7 cellular contexts compared by ENCODE assay signal in genomic region chr5:128674837-128675446, GRCh38.
DNase-seq lines count a peak whose midpoint lies in the region; ATAC-seq, FAIRE-seq and TF ChIP-seq lines count a peak whose summit lies in the region.

No MANE protein-coding gene starts in this region.

- H3K56ac ChIP-seq in mesendoderm (ENCODE audit: low read length), result no peak overlapping the region

- no peaks in the 10 kb centered on the region for H3K36me3 ChIP-seq in Peyer's patch
- no peaks in the 10 kb centered on the region for H3K36me3 ChIP-seq in mesendoderm (ENCODE audit: control insufficient read depth, insufficient read depth, low read length)

- no peak overlapping the region for H3K23ac ChIP-seq in mesendoderm (ENCODE audit: low read length)

- peak in 1 of 3 donors; percentile 63 for DNase-seq in Peyer's patch
- peak; percentile 5 to 56 for DNase-seq in T47D (ENCODE audit: low read depth in 1 of 2, low spot score in 1 of 2)
- peak; percentile 85 for DNase-seq in mesendoderm
- DNase-seq in ureter (ENCODE audit: low spot score), result no peak

- no peak overlapping the region for H3K4me3 ChIP-seq in Peyer's patch
- H3K4me3 ChIP-seq in mesendoderm (ENCODE audit: low read length), result no peak overlapping the region

- H3K9ac ChIP-seq in mesendoderm (ENCODE audit: low read length), result no peak overlapping the region

- ATAC-seq in GM19452 (IDR thresholded peaks at IDR 0.05; ENCODE audit: unreplicated experiment) (peak; percentile 80), HG03354 (IDR thresholded peaks at IDR 0.05; ENCODE audit: poor library complexity, severe bottlenecking, unreplicated experiment) (peak; percentile 94)

- peak; percentile 60 for FAIRE-seq in G401.6 (lab: Jason Lieb, UNC)

- H3K27me3 ChIP-seq in Peyer's patch (no peaks in the 10 kb centered on the region), mesendoderm (ENCODE audit: insufficient read depth, low read length, poor library complexity) (no peaks in the 10 kb centered on the region)

- no peak overlapping the region for H4K8ac ChIP-seq in mesendoderm (ENCODE audit: low read depth, low read length)

- H3K4me1 ChIP-seq in Peyer's patch (no peaks in the 10 kb centered on the region), mesendoderm (ENCODE audit: control insufficient read depth, low read depth, low read length) (peaks cover 7% of the 10 kb centered on the region)

- H3K18ac ChIP-seq in mesendoderm (ENCODE audit: low read length), result no peak overlapping the region

- in situ Hi-C loops in T47D (cut with HindIII; ENCODE audit: low pct_unique_long_range_greater_than_20kb, low sequenced_read_pairs), result no loop called here

- no peaks in the 10 kb centered on the region for H3K9me3 ChIP-seq in Peyer's patch

- H2BK5ac ChIP-seq in mesendoderm (ENCODE audit: low read length), result no peak overlapping the region

- H4K5ac ChIP-seq in mesendoderm (ENCODE audit: low read length), result no peak overlapping the region

- no peak overlapping the region for H2BK120ac ChIP-seq in mesendoderm (ENCODE audit: low read depth, low read length)

- H3K79me1 ChIP-seq in mesendoderm (ENCODE audit: low read length), result no peaks in the 10 kb centered on the region

- no peaks in the 10 kb centered on the region for H3K79me2 ChIP-seq in mesendoderm (ENCODE audit: control insufficient read depth, insufficient read depth, low read length)

- TF ChIP-seq CTCF in Peyer's patch (IDR thresholded peaks at IDR 0.05), result peak in 4 of 6 experiments; percentile 41 to 60 (median 59)

- no peak overlapping the region for H3K4ac ChIP-seq in mesendoderm (ENCODE audit: low read depth, low read length)

- H3K4me2 ChIP-seq in mesendoderm (ENCODE audit: low read length), result no peak overlapping the region

- no peak overlapping the region for H2AK5ac ChIP-seq in mesendoderm (ENCODE audit: low read length)

- H2BK15ac ChIP-seq in mesendoderm (replicated peaks; ENCODE audit: low read depth), result no peak overlapping the region

- no peak for TF ChIP-seq POLR2A in Peyer's patch (IDR thresholded peaks at IDR 0.05)

- WGBS in mesendoderm (ENCODE audit: extremely low coverage, insufficient coverage, low lambda C conversion rate), result no CpG with 5 or more reads among the region's 3 CpGs

- H3K27ac ChIP-seq in Peyer's patch, result no peak overlapping the region
- no peak overlapping the region for H3K27ac ChIP-seq in mesendoderm (ENCODE audit: low read depth, low read length)
